ENCODE assay signal across 15 cellular contexts in the genomic region with DNA sequence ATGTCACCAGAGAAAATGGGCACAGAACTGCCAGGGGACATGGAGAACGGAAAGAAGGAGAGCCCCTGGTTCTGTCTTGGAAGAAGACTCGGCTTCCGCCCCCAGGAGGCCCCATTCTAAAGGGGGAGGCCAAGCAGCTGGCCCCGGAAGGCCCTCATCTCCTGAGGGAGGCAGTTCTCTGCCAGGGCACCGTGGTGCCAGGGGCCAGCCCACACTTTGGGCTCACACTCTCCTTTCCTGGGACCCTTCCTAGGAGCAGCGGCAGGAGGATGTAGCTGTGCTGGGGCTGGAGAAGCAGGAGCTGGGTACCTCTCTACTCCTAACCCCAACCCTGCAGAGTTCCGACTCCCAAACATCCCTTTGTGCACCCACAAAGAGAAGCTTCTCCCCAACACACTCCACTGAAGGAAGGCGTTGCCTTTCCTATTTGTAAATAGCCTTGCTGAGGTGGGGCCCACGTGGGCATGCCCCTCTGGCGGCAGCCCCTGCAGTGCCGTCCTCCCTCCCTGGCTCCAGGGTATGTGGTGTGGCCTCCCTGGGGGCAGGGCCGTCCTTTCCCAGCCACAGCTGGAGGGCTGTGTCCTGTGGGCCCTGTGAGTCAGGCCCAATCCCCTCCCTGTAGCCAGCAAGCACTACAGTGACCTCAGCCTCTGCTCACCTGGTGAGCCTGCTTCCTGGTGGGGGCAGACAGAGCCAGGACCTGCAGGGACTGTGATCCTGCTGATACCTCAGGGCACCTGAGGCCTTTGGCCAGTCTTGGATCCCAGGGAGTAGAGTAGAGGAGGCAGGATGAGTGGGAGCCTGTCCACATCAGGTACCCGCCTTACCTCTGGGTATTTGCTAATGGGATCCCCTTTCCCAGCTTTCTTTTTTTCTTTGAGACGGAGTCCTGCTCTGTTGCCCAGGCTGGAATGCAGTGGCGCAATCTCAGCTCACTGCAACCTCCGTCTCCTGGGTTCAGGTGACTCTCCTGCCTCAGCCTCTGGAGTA. TPM values are rescaled to one million over a fixed set of nuclear protein-coding genes. Genes with fewer than 3 reads are reported as not detected.
DNase-seq lines count a peak whose midpoint lies in the region; ATAC-seq and TF ChIP-seq lines count a peak whose summit lies in the region.
"Had no signal": no experiment of that assay in that cellular context is flagged by ENCODE, and none has a peak within 500 bp of the region (broad histone marks: within the 10 kb centered on the region; RNA-seq: fewer than 3 reads in every experiment).

No MANE protein-coding gene starts in this region.

- H2BK12ac ChIP-seq in trophoblast cell (ENCODE audit: low read length) = peak overlapping the region; percentile 19

- peak overlapping the region; percentile 3 for H2BK5ac ChIP-seq in trophoblast cell (ENCODE audit: low read depth, low read length, poor library complexity)

- no peak for DNase-seq in DND-41
- DNase-seq in NB4 (ENCODE audit: low read depth) = peak; percentile 87
- peak; percentile 63 for DNase-seq in glomerular visceral epithelial cell (ENCODE audit: extremely low spot score)
- DNase-seq in trophoblast cell = peak; percentile 90 to 94
- DNase-seq in GM10266 (ENCODE audit: extremely low spot score) = no peak
- no peak for DNase-seq in DMS114 treated with DMSO at 0.1 percent for 48 hours (lab: John Stamatoyannopoulos, UW; ENCODE audit: unreplicated experiment)
- DNase-seq: activated naive CD8-positive, alpha-beta T cell treated with anti-CD3 and anti-CD28 coated beads for 36 hours; C1 segment of cervical spinal cord; effector memory CD4-positive, alpha-beta T cell; heart right ventricle; HFFc6; NCI-H1105; sigmoid colon had no signal

- H4K20me1 ChIP-seq in DND-41 (ENCODE audit: insufficient read depth, low read length) = no peaks in the 10 kb centered on the region

- H3K4me1 ChIP-seq in DND-41 (ENCODE audit: insufficient read depth, low read length) = peaks cover 79% of the 10 kb centered on the region
- H3K4me1 ChIP-seq in trophoblast cell (ENCODE audit: control insufficient read depth in 1 of 2, insufficient read depth in 2 of 2, low read length in 2 of 2) = peaks cover 12 to 13% of the 10 kb centered on the region in 2 experiments
- H3K4me1 ChIP-seq: sigmoid colon had no signal

- no peaks in the 10 kb centered on the region for H3K27me3 ChIP-seq in DND-41 (ENCODE audit: insufficient read depth, low read length, poor library complexity)
- H3K27me3 ChIP-seq in trophoblast cell (ENCODE audit: insufficient read depth, low read length) = no peaks in the 10 kb centered on the region
- H3K27me3 ChIP-seq: heart right ventricle, sigmoid colon had no signal

- no peak for TF ChIP-seq POLR2A in NB4 (IDR thresholded peaks at IDR 0.05; ENCODE audit: extremely low read depth, insufficient read length)

- ATAC-seq in DND-41 (ENCODE audit: insufficient read depth, low read depth) = no peak
- ATAC-seq in HG02884 (IDR thresholded peaks at IDR 0.05; ENCODE audit: unreplicated experiment) = no peak
- no peak for ATAC-seq in HG02840 (IDR thresholded peaks at IDR 0.05; ENCODE audit: low FRiP score, unreplicated experiment)

- H3K14ac ChIP-seq in trophoblast cell (ENCODE audit: low read length) = peak overlapping the region; percentile 10

- TF ChIP-seq CTCF in DND-41 (IDR thresholded peaks at IDR 0.05; ENCODE audit: borderline replicate concordance, extremely low read depth, low read length, poor library complexity, severe bottlenecking) (no peak), NB4 (IDR thresholded peaks at IDR 0.05; ENCODE audit: low read depth, low read length) (no peak), GM10266 (IDR thresholded peaks at IDR 0.05; ENCODE audit: control insufficient read depth, insufficient read depth, low read depth, missing control alignments) (no peak)

- peak overlapping the region; percentile 42 for H4K8ac ChIP-seq in trophoblast cell (ENCODE audit: low read depth, low read length)

- H3K18ac ChIP-seq in trophoblast cell (ENCODE audit: low read length) = peak overlapping the region; percentile 21

- no peak overlapping the region for H3K4ac ChIP-seq in trophoblast cell (ENCODE audit: low read depth, low read length)

- H3K9ac ChIP-seq in DND-41 (ENCODE audit: low read depth, low read length) = peak overlapping the region; percentile 34; the same call in 1 of the 2 replicates
- H3K9ac ChIP-seq in trophoblast cell (ENCODE audit: low read length) = no peak overlapping the region

- H3K79me1 ChIP-seq in trophoblast cell (ENCODE audit: low read length) = peaks cover 16% of the 10 kb centered on the region

- no peak overlapping the region for H2AFZ ChIP-seq in DND-41 (ENCODE audit: low read depth, low read length)
- H2AFZ ChIP-seq in trophoblast cell (ENCODE audit: insufficient read depth, low read length, poor library complexity) = no peak overlapping the region

- H2BK120ac ChIP-seq in trophoblast cell (ENCODE audit: insufficient read depth, low read length, poor library complexity) = peak overlapping the region; percentile 36

- H4K12ac ChIP-seq in trophoblast cell (ENCODE audit: low read depth, low read length) = no peak overlapping the region

- no CpG with 5 or more reads among the region's 16 CpGs for WGBS in trophoblast cell (ENCODE audit: extremely low coverage, insufficient coverage, insufficient read length)

- H2AK5ac ChIP-seq in trophoblast cell (ENCODE audit: low read length) = peak overlapping the region; percentile 60

- H3K9me3 ChIP-seq in DND-41 (ENCODE audit: insufficient read depth, low read length, severe bottlenecking) (no peaks in the 10 kb centered on the region), trophoblast cell (ENCODE audit: insufficient read depth, low read depth, low read length) (no peaks in the 10 kb centered on the region)
- H3K9me3 ChIP-seq: heart right ventricle, sigmoid colon had no signal

- H3K36me3 ChIP-seq in DND-41 (ENCODE audit: insufficient read depth, low read length) (no peaks in the 10 kb centered on the region), trophoblast cell (ENCODE audit: control insufficient read depth in 1 of 2, insufficient read depth in 2 of 2, low read length in 2 of 2) (no peaks in the 10 kb centered on the region)
- H3K36me3 ChIP-seq: heart right ventricle, sigmoid colon had no signal

- peak overlapping the region; percentile 70 for H4K91ac ChIP-seq in trophoblast cell (ENCODE audit: low read depth, low read length)

- no peak overlapping the region for H3K4me3 ChIP-seq in DND-41 (ENCODE audit: low read depth in 1 of 2, low read length in 2 of 2)
- no peak overlapping the region for H3K4me3 ChIP-seq in NB4 (ENCODE audit: low read depth, low read length)
- H3K4me3 ChIP-seq in trophoblast cell (ENCODE audit: low read depth, low read length) = no peak overlapping the region
- H3K4me3 ChIP-seq: heart right ventricle, sigmoid colon had no signal

- H3K23ac ChIP-seq in trophoblast cell (ENCODE audit: low read length) = no peak overlapping the region

- H3K4me2 ChIP-seq in DND-41 (ENCODE audit: insufficient read depth, low read length) = no peak overlapping the region
- peak overlapping the region; percentile 8 for H3K4me2 ChIP-seq in trophoblast cell (ENCODE audit: low read length)

- H3K27ac ChIP-seq in DND-41 (ENCODE audit: low read length) (peak overlapping the region; percentile 99), trophoblast cell (ENCODE audit: low read depth, low read length) (peak overlapping the region; percentile 7)
- H3K27ac ChIP-seq: heart right ventricle, sigmoid colon had no signal

- H3K79me2 ChIP-seq in DND-41 (ENCODE audit: insufficient read depth, low read length) = 0 out of 2 replicates have a peak, but pooled peaks cover 2% of the 10 kb centered on the region
- no peaks in the 10 kb centered on the region for H3K79me2 ChIP-seq in trophoblast cell (ENCODE audit: control insufficient read depth, insufficient read depth, low read length, poor library complexity)

RNA-seq across cellular contexts. Expression of gene ZFP36L2, which starts 26.6 kb away (rescaled TPM):
- polyA plus RNA-seq in trophoblast cell (2013) = 62.0 and 65.7 TPM in 2 replicates

Comparison
In these comparisons a context has a peak if more than half of its experiments do, and no peak if none do; other contexts are left out.
1. DNase-seq: peak in NB4 (single experiment), glomerular visceral epithelial cell (single experiment) and trophoblast cell (2 of 2); none in DND-41 (single experiment), GM10266 (single experiment) and DMS114 treated with DMSO at 0.1 percent for 48 hours (single experiment).